ENCODE assay signal across 10 cellular contexts in the genomic region with DNA sequence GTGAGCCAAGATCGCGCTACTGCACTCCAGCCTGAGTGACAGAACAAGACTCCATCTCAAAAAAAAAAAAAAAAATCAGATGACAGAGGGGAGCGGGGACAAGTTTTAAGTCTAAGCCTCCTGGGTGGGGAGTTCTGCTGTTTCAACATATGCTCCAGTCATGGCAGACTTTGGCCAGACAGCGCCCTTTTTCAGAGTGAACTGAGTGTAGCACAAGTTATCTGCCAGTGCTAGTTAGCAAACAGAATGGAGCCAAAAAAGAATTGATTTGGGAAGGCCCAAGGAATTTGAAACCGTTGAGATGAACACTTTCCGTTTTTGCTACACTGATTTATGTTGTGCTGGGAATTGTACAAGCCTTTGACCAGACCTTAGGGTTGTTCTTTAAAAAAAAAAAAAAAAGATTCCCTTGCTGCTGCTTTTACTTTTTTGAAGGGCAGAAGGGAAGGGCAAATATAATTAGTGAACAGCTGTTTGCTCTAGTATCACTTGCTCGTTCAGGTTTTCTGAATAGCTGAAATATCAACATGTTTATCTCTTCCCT. TPM values are rescaled to one million over a fixed set of nuclear protein-coding genes. Genes with fewer than 3 reads are reported as not detected.
A peak's percentile ranks its signal among the peaks of the same experiment; 100 is the strongest.
DNase-seq lines count a peak whose midpoint lies in the region; ATAC-seq and TF ChIP-seq lines count a peak whose summit lies in the region.
"Had no signal": no experiment of that assay in that cellular context is flagged by ENCODE, and none has a peak within 500 bp of the region (broad histone marks: within the 10 kb centered on the region; RNA-seq: fewer than 3 reads in every experiment).

No MANE protein-coding gene starts in this region.

- H3K27ac Mint-ChIP-seq in CD8-positive, alpha-beta T cell, result peak overlapping the region; percentile 50
- peak overlapping the region; percentile 95 for H3K27ac Mint-ChIP-seq in nephron progenitor cell

- H3K27me3 Mint-ChIP-seq in CD8-positive, alpha-beta T cell (ENCODE audit: low read depth), result peaks cover 48% of the 10 kb centered on the region
- peaks cover 4% of the 10 kb centered on the region for H3K27me3 Mint-ChIP-seq in nephron progenitor cell (ENCODE audit: low read depth, poor library complexity)

- H3K9me3 ChIP-seq in CD8-positive, alpha-beta T cell (ENCODE audit: low read length), result no peaks in the 10 kb centered on the region

- peaks cover 7% of the 10 kb centered on the region for H3K36me3 Mint-ChIP-seq in CD8-positive, alpha-beta T cell
- H3K36me3 Mint-ChIP-seq in nephron progenitor cell (ENCODE audit: low read depth), result peaks cover 14% of the 10 kb centered on the region

- no peaks in the 10 kb centered on the region for H3K9me3 Mint-ChIP-seq in CD8-positive, alpha-beta T cell
- no peaks in the 10 kb centered on the region for H3K9me3 Mint-ChIP-seq in nephron progenitor cell

- peaks cover 68% of the 10 kb centered on the region for H3K4me1 Mint-ChIP-seq in CD8-positive, alpha-beta T cell (ENCODE audit: low read depth)
- H3K4me1 Mint-ChIP-seq in nephron progenitor cell, result peaks cover 98% of the 10 kb centered on the region

- no peaks in the 10 kb centered on the region for H3K36me3 ChIP-seq in CD8-positive, alpha-beta T cell (ENCODE audit: insufficient read depth, low read length)

- intact Hi-C loops in CD8-positive, alpha-beta T cell (cut with DNase I, micrococcal nuclease), result no loop called here

- no peak overlapping the region for H3K27ac ChIP-seq in CD8-positive, alpha-beta T cell (ENCODE audit: low read depth, low read length)

- POLR2A ChIA-PET in CD8-positive, alpha-beta T cell (lab: Charles Lee), result interaction anchor here (0.6 to 0.7 kb wide), 2 partner anchors 256 to 716 kb away, joined by 3 to 6 read pairs; no protein-coding TSS in a partner anchor

- no peak overlapping the region for H3K4me3 Mint-ChIP-seq in CD8-positive, alpha-beta T cell
- H3K4me3 Mint-ChIP-seq in nephron progenitor cell, result peak overlapping the region; percentile 8

- TF ChIP-seq CTCF in CD8-positive, alpha-beta T cell (IDR thresholded peaks at IDR 0.05), result no peak
- TF ChIP-seq CTCF in epithelial cell of esophagus (IDR thresholded peaks at IDR 0.05; ENCODE audit: insufficient read depth, low read depth, low read length, missing control alignments) (no peak), nephron progenitor cell (IDR thresholded peaks at IDR 0.05) (no peak), GM13976 (IDR thresholded peaks at IDR 0.05; ENCODE audit: borderline replicate concordance, control extremely low read depth, extremely low read depth, insufficient read depth, missing control alignments) (no peak)

- ATAC-seq in CD8-positive, alpha-beta T cell, result no peak
- ATAC-seq in HG03280 (IDR thresholded peaks at IDR 0.05; ENCODE audit: unreplicated experiment), result no peak

- peaks cover 55% of the 10 kb centered on the region for H3K4me1 ChIP-seq in CD8-positive, alpha-beta T cell (ENCODE audit: insufficient read depth, low read length)

- H3K27me3 ChIP-seq in CD8-positive, alpha-beta T cell (ENCODE audit: insufficient read depth, low read length), result peaks cover 15% of the 10 kb centered on the region

- DNase-seq in CD8-positive, alpha-beta T cell, result no peak
- DNase-seq in NCI-H748 (lab: John Stamatoyannopoulos, UW; ENCODE audit: unreplicated experiment) (peak; percentile 47), epithelial cell of esophagus (ENCODE audit: low read depth) (peak; percentile 59), nephron progenitor cell (no peak), NCI-H774 (lab: John Stamatoyannopoulos, UW) (no peak), DMS153 (lab: John Stamatoyannopoulos, UW) (no peak), GM13976 (ENCODE audit: low spot score) (no peak)
- DNase-seq: NK-92 treated with Interleukin-12 subunit alpha and Interleukin-12 subunit beta, amount 100 ng/mL, for 24 hours had no signal

- in situ Hi-C loops in GM13976 (cut with MboI; ENCODE audit: low sequenced_read_pairs, unreplicated experiment), result no loop called here

- no peak overlapping the region for H3K4me3 ChIP-seq in CD8-positive, alpha-beta T cell (ENCODE audit: low read depth, low read length)
- H3K4me3 ChIP-seq in epithelial cell of esophagus (ENCODE audit: low read length), result no peak overlapping the region

- CTCF ChIA-PET in CD8-positive, alpha-beta T cell (lab: Charles Lee), result interaction anchor here (0.6 to 1.1 kb wide), 3 partner anchors 12 to 250 kb away, joined by 3 to 4 read pairs (median 3); partner anchors contain the start of gene FAM98C

RNA-seq across cellular contexts. Expression of gene ACTN4, which starts 5.7 kb away (rescaled TPM):
- 100 to 1,000 TPM; 110 to 111 TPM for total RNA-seq in CD8-positive, alpha-beta T cell

RNA-seq across cellular contexts. Expression of gene EIF3K, which starts 34.1 kb away (rescaled TPM):
- total RNA-seq in CD8-positive, alpha-beta T cell, result 100 to 1,000 TPM; 313 to 315 TPM

RNA-seq across cellular contexts. Expression of gene MAP4K1, which starts 35.3 kb away (rescaled TPM):
- 100 to 1,000 TPM; 135 to 151 TPM for total RNA-seq in CD8-positive, alpha-beta T cell
- total RNA-seq: dermis microvascular lymphatic vessel endothelial cell had no signal

Comparison
In these comparisons a context has a peak if more than half of its experiments do, and no peak if none do; other contexts are left out.
1. DNase-seq: peak in NCI-H748 (single experiment) and epithelial cell of esophagus (single experiment); none in CD8-positive, alpha-beta T cell (0 of 7), nephron progenitor cell (single experiment), NCI-H774 (single experiment), DMS153 (single experiment) and GM13976 (single experiment).